ENCODE assay signal across 29 cellular contexts in genomic region chr16:79947771-79948170, GRCh38.
"Had no signal": no experiment of that assay in that cellular context is flagged by ENCODE, and none has a peak within 500 bp of the region (broad histone marks: within the 10 kb centered on the region; RNA-seq: fewer than 3 reads in every experiment).

No MANE protein-coding gene starts in this region.

- H3K36me3 Mint-ChIP-seq: mesothelial cell of epicardium; naive B cell; stimulated activated naive B cell treated with anti-CD40 and anti-IgM and Interleukin-4, amounts not matched to agents 10 μg/mL and 1 μg/mL and 100 μg/mL, for 72 hours had no signal

- H3K36me3 ChIP-seq: left ventricle myocardium inferior, pancreas, prostate gland, stomach, thoracic aorta, tibial artery, upper lobe of right lung had no signal

- FAIRE-seq: pancreas, urothelium cell line had no signal

- H3K4me3 Mint-ChIP-seq: mesothelial cell of epicardium; naive B cell; nephron; neural crest cell; stimulated activated naive B cell treated with anti-CD40 and anti-IgM and Interleukin-4, amounts not matched to agents 10 μg/mL and 1 μg/mL and 100 μg/mL, for 72 hours had no signal

- H3K27ac ChIP-seq: left ventricle myocardium inferior, pancreas, prostate gland, skin epidermis, stomach, thoracic aorta, tibial artery, upper lobe of right lung had no signal

- ATAC-seq: pancreas; right cardiac atrium; sciatic nerve; stimulated activated naive B cell treated with anti-CD40 and anti-IgM and Interleukin-4, amounts not matched to agents 10 μg/mL and 1 μg/mL and 100 μg/mL, for 72 hours; stimulated activated naive CD8-positive, alpha-beta T cell treated with anti-CD3 and anti-CD28 coated beads, Interleukin-15, Interleukin-2, amounts not matched to agents 100 U/mL and 50 U/mL, for 24 hours; upper lobe of right lung had no signal

- H3K27ac Mint-ChIP-seq: mesothelial cell of epicardium; naive B cell; nephron; stimulated activated naive B cell treated with anti-CD40 and anti-IgM and Interleukin-4, amounts not matched to agents 10 μg/mL and 1 μg/mL and 100 μg/mL, for 72 hours had no signal

- H3K27me3 ChIP-seq: pancreas, stomach, tibial artery, upper lobe of right lung had no signal

- H3K27me3 Mint-ChIP-seq: naive B cell had no signal

- H3K9me3 ChIP-seq: left ventricle myocardium inferior, pancreas, prostate gland, stomach, thoracic aorta, tibial artery, upper lobe of right lung had no signal

- H3K4me1 ChIP-seq: pancreas, prostate gland, upper lobe of right lung had no signal

- H3K4me3 ChIP-seq: left ventricle myocardium inferior, lung, pancreas, prostate gland, skin epidermis, stomach, thoracic aorta, tibial artery, upper lobe of right lung had no signal

- DNase-seq: hypothalamus; islet precursor cell; left ventricle myocardium inferior; mesendoderm; naive B cell; nucleus accumbens; pancreas; posterior cingulate gyrus; retina; right cardiac atrium; stimulated activated CD4-positive, alpha-beta T cell treated with anti-CD3 and anti-CD28 coated beads, Interleukin-12 subunit alpha, Interleukin-12 subunit beta, amount 100 ng/mL, for 4 hours; stimulated activated CD4-positive, alpha-beta T cell treated with anti-CD3 and anti-CD28 coated beads, Interleukin-15, amount 100 ng/mL, for 24 hours; stimulated activated CD4-positive, alpha-beta T cell treated with anti-CD3 and anti-CD28 coated beads, Interleukin-2, amount 100 ng/mL, for 24 hours; stimulated activated CD4-positive, alpha-beta T cell treated with anti-CD3 and anti-CD28 coated beads, Interleukin-4, amount 100 ng/mL, for 1 hour; stimulated activated naive B cell treated with anti-CD40 and anti-IgM and Interleukin-4, amounts not matched to agents 10 μg/mL and 1 μg/mL and 100 μg/mL, for 72 hours; stimulated activated naive CD8-positive, alpha-beta T cell treated with anti-CD3 and anti-CD28 coated beads, Interleukin-15, Interleukin-2, amounts not matched to agents 100 U/mL and 50 U/mL, for 24 hours; stomach; tibial artery; trophoblast cell; upper lobe of right lung had no signal

- H3K9me3 Mint-ChIP-seq: mesothelial cell of epicardium; nephron; neural crest cell; stimulated activated naive B cell treated with anti-CD40 and anti-IgM and Interleukin-4, amounts not matched to agents 10 μg/mL and 1 μg/mL and 100 μg/mL, for 72 hours had no signal

- H3K4me1 Mint-ChIP-seq: mesothelial cell of epicardium; naive B cell; nephron; neural crest cell; stimulated activated naive B cell treated with anti-CD40 and anti-IgM and Interleukin-4, amounts not matched to agents 10 μg/mL and 1 μg/mL and 100 μg/mL, for 72 hours had no signal
